10 cellular contexts compared by ENCODE assay signal in genomic region chr10:128095753-128096469, GRCh38. TPM values are rescaled to one million over a fixed set of nuclear protein-coding genes. Genes with fewer than 3 reads are reported as not detected.
A peak's percentile ranks its signal among the peaks of the same experiment; 100 is the strongest.
DNase-seq lines count a peak whose midpoint lies in the region; ATAC-seq and TF ChIP-seq lines count a peak whose summit lies in the region.
"Had no signal": no experiment of that assay in that cellular context is flagged by ENCODE, and none has a peak within 500 bp of the region (broad histone marks: within the 10 kb centered on the region; RNA-seq: fewer than 3 reads in every experiment).

No MANE protein-coding gene starts in this region.

- H3K9me3 ChIP-seq in CD8-positive, alpha-beta memory T cell (ENCODE audit: low read length), result no peaks in the 10 kb centered on the region
- H3K9me3 ChIP-seq: colonic mucosa had no signal

- ATAC-seq in GM21423 (IDR thresholded peaks at IDR 0.05; ENCODE audit: unreplicated experiment) (peak; percentile 73), memory B cell (ENCODE audit: low read depth) (no peak), GM19351 (IDR thresholded peaks at IDR 0.05; ENCODE audit: unreplicated experiment) (no peak), HG03175 (IDR thresholded peaks at IDR 0.05; ENCODE audit: unreplicated experiment) (no peak), GM21529 (IDR thresholded peaks at IDR 0.05; ENCODE audit: unreplicated experiment) (no peak)

- DNase-seq in CD8-positive, alpha-beta memory T cell, result peak in 1 of 5 donors; percentile 27
- DNase-seq in NB4 (ENCODE audit: low read depth), result peak; percentile 76
- DNase-seq in memory B cell (ENCODE audit: low spot score in 2 of 2), result no peak
- DNase-seq in OCI-M2 (lab: John Stamatoyannopoulos, UW; ENCODE audit: unreplicated experiment), result no peak
- DNase-seq: colonic mucosa had no signal

- TF ChIP-seq CTCF in NB4 (IDR thresholded peaks at IDR 0.05; ENCODE audit: low read depth, low read length), result no peak

- CTCF ChIA-PET in CD8-positive, alpha-beta memory T cell (lab: Charles Lee), result interaction anchor here (0.6 to 1.4 kb wide), 4 partner anchors 9 to 116 kb away, joined by 3 to 4 read pairs (median 4); no protein-coding TSS in a partner anchor

- POLR2A ChIA-PET in CD8-positive, alpha-beta memory T cell (lab: Charles Lee), result no interaction called here

- TF ChIP-seq POLR2A in NB4 (IDR thresholded peaks at IDR 0.05; ENCODE audit: extremely low read depth, insufficient read length), result peak; percentile 8

- H3K4me1 Mint-ChIP-seq in CD8-positive, alpha-beta memory T cell, result peaks cover 32 to 44% (median 40%) of the 10 kb centered on the region in 3 donors
- peaks cover 12% of the 10 kb centered on the region for H3K4me1 Mint-ChIP-seq in memory B cell

- H3K4me1 ChIP-seq in CD8-positive, alpha-beta memory T cell (ENCODE audit: insufficient read depth, low read length), result peaks cover 23% of the 10 kb centered on the region
- H3K4me1 ChIP-seq: colonic mucosa had no signal

- no peaks in the 10 kb centered on the region for H3K36me3 ChIP-seq in CD8-positive, alpha-beta memory T cell (ENCODE audit: insufficient read depth, low read length)
- H3K36me3 ChIP-seq: colonic mucosa had no signal

- no peaks in the 10 kb centered on the region for H3K27me3 Mint-ChIP-seq in CD8-positive, alpha-beta memory T cell
- H3K27me3 Mint-ChIP-seq in memory B cell, result no peaks in the 10 kb centered on the region

- peak overlapping the region; percentile 52 to 80 (median 76) for H3K4me3 Mint-ChIP-seq in CD8-positive, alpha-beta memory T cell
- peak overlapping the region; percentile 35 for H3K4me3 Mint-ChIP-seq in memory B cell
- H3K4me3 Mint-ChIP-seq: activated naive CD4-positive, alpha-beta T cell treated with anti-CD3 and anti-CD28 coated beads for 36 hours had no signal

- H3K27ac ChIP-seq in CD8-positive, alpha-beta memory T cell (ENCODE audit: low read depth, low read length), result peak overlapping the region; percentile 43
- H3K27ac ChIP-seq: colonic mucosa had no signal

- H3K9me3 Mint-ChIP-seq in CD8-positive, alpha-beta memory T cell, result no peaks in the 10 kb centered on the region
- no peaks in the 10 kb centered on the region for H3K9me3 Mint-ChIP-seq in memory B cell
- H3K9me3 Mint-ChIP-seq: activated naive CD4-positive, alpha-beta T cell treated with anti-CD3 and anti-CD28 coated beads for 36 hours had no signal

- H3K36me3 Mint-ChIP-seq in CD8-positive, alpha-beta memory T cell, result no peaks in the 10 kb centered on the region
- no peaks in the 10 kb centered on the region for H3K36me3 Mint-ChIP-seq in memory B cell

- H3K27me3 ChIP-seq in CD8-positive, alpha-beta memory T cell (ENCODE audit: insufficient read depth, low read length, poor library complexity, severe bottlenecking), result no peaks in the 10 kb centered on the region
- H3K27me3 ChIP-seq: colonic mucosa had no signal

- peak overlapping the region; percentile 51 to 88 (median 80) for H3K27ac Mint-ChIP-seq in CD8-positive, alpha-beta memory T cell
- no peak overlapping the region for H3K27ac Mint-ChIP-seq in memory B cell
- H3K27ac Mint-ChIP-seq: activated naive CD4-positive, alpha-beta T cell treated with anti-CD3 and anti-CD28 coated beads for 36 hours had no signal

- peak overlapping the region; percentile 34 for H3K4me3 ChIP-seq in CD8-positive, alpha-beta memory T cell (ENCODE audit: low read length)
- no peak overlapping the region for H3K4me3 ChIP-seq in NB4 (ENCODE audit: low read depth, low read length)
- H3K4me3 ChIP-seq: colonic mucosa had no signal

RNA-seq across cellular contexts. Expression of gene MKI67, which starts 30.3 kb away (rescaled TPM):
- total RNA-seq in CD8-positive, alpha-beta memory T cell, result 100 to 1,000 TPM; 113 to 136 TPM
- polyA plus RNA-seq in CD8-positive, alpha-beta memory T cell, result 0.70 TPM
